8 cellular contexts compared by ENCODE assay signal in the genomic region with DNA sequence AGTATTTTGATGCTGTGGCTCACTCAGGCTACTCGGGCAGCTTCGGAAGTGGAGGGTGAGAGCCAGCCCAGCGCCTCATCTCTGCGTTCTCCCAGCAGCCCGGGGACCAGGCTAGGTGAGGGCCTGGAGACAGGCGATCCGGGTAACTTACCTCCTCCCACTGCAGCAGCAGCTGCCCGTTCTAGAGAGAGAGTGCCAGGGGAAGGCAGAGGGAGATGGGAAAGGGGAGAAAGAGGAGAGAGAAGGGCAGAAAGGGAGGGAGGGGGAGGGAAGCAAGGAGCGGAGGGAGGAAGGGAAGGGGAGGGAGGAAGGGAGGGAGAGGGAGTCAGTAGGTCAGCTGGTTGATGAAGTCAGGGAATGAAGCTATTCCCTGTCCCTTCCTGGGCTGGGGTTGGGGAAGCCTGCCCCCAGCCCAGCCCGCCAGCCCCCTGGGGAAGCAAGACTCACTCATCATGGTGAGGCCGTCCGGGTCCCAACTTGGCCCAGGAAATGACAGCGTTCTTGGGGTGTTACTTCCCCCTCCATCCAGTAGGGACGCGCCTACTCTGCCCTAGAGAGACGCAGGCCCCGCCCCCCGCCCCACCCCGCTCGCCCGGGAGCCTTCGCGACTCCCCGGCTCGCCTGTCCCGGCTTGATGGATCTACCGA. TPM values are rescaled to one million over a fixed set of nuclear protein-coding genes. Genes with fewer than 3 reads are reported as not detected.
DNase-seq lines count a peak whose midpoint lies in the region; ATAC-seq, FAIRE-seq and TF ChIP-seq lines count a peak whose summit lies in the region.

A gene with protein sequence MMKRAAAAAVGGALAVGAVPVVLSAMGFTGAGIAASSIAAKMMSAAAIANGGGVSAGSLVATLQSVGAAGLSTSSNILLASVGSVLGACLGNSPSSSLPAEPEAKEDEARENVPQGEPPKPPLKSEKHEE (minus strand): TSS at position 494 of the 647 bp plus-strand sequence. CDS start 40 bp downstream, at position 454.

- TF ChIP-seq CTCF in GM12872 (IDR thresholded peaks at IDR 0.05; ENCODE audit: insufficient read depth, low read depth, low read length) (peak; percentile 43), HFF-Myc (IDR thresholded peaks at IDR 0.05; ENCODE audit: low read depth, low read length, missing control alignments) (no peak), NB4 (IDR thresholded peaks at IDR 0.05; ENCODE audit: low read depth, low read length) (no peak), right atrium auricular region (IDR thresholded peaks at IDR 0.05) (peak in 1 of 2 donors; percentile 46)

- peak; percentile 94 for ATAC-seq in T-helper 17 cell

- no peaks in the 10 kb centered on the region for H3K27me3 Mint-ChIP-seq in T-helper 17 cell

- no peaks in the 10 kb centered on the region for H3K36me3 ChIP-seq in right atrium auricular region

- no peak for FAIRE-seq in urothelium cell line (lab: Jason Lieb, UNC)

- H3K27ac ChIP-seq in right atrium auricular region: peak within 1 kb of the TSS; percentile 78 to 89

- peaks cover 0 to 15% of the 10 kb centered on the region in 2 donors for H3K4me1 ChIP-seq in right atrium auricular region

- H3K27me3 ChIP-seq in right atrium auricular region: no peaks in the 10 kb centered on the region

- H3K4me1 Mint-ChIP-seq in T-helper 17 cell: peaks cover 19% of the 10 kb centered on the region

- H3K4me3 Mint-ChIP-seq in T-helper 17 cell: peak within 1 kb of the TSS; percentile 89

- H3K36me3 Mint-ChIP-seq in T-helper 17 cell (ENCODE audit: low read depth): no peaks in the 10 kb centered on the region

- no peak for DNase-seq in HFF-Myc (ENCODE audit: extremely low read depth, low read depth)
- DNase-seq in NB4 (ENCODE audit: low read depth): peak; percentile 79
- DNase-seq in T-helper 17 cell: peak; percentile 29 to 63 (median 61)
- peak; percentile 43 to 90 (median 78) for DNase-seq in amygdala (lab: John Stamatoyannopoulos, UW)
- peak; percentile 74 for DNase-seq in right atrium auricular region (ENCODE audit: low spot score)
- no peak for DNase-seq in pulmonary artery endothelial cell (ENCODE audit: low read depth, low spot score)
- DNase-seq in urothelium cell line (ENCODE audit: low spot score): peak; percentile 88

- peak within 1 kb of the TSS; percentile 82 for H3K27ac Mint-ChIP-seq in T-helper 17 cell

- H3K4me3 ChIP-seq in HFF-Myc (replicated peaks; ENCODE audit: low read depth, low read length) (peak within 1 kb of the TSS; percentile 49), NB4 (ENCODE audit: low read depth, low read length) (peak within 1 kb of the TSS; percentile 59), right atrium auricular region (peak within 1 kb of the TSS; percentile 51 to 59)

- no peaks in the 10 kb centered on the region for H3K9me3 ChIP-seq in T-helper 17 cell (ENCODE audit: control insufficient read depth, low read length, poor library complexity, severe bottlenecking)
- no peaks in the 10 kb centered on the region for H3K9me3 ChIP-seq in right atrium auricular region

- TF ChIP-seq POLR2A in NB4 (IDR thresholded peaks at IDR 0.05; ENCODE audit: extremely low read depth, insufficient read length): peak; percentile 31

RNA-seq across cellular contexts. Expression of the gene that starts here (rescaled TPM):
- total RNA-seq in T-helper 17 cell (10 to 100 TPM; 21.5 to 25.8 TPM), right atrium auricular region (10 to 100 TPM; 42.9 to 85.1 TPM), pulmonary artery endothelial cell (38.5 and 102 TPM in 2 replicates)

Comparison
In these comparisons a context has a peak if more than half of its experiments do, and no peak if none do; other contexts are left out.
1. DNase-seq: peak in NB4 (single experiment), T-helper 17 cell (3 of 3), amygdala (56 of 56), right atrium auricular region (single experiment) and urothelium cell line (single experiment); none in HFF-Myc (single experiment) and pulmonary artery endothelial cell (single experiment).
2. Peak in every context shown above with its lines, with median percentiles within 50 percentile points of each other: H3K4me3 ChIP-seq.